In the genomic region with DNA sequence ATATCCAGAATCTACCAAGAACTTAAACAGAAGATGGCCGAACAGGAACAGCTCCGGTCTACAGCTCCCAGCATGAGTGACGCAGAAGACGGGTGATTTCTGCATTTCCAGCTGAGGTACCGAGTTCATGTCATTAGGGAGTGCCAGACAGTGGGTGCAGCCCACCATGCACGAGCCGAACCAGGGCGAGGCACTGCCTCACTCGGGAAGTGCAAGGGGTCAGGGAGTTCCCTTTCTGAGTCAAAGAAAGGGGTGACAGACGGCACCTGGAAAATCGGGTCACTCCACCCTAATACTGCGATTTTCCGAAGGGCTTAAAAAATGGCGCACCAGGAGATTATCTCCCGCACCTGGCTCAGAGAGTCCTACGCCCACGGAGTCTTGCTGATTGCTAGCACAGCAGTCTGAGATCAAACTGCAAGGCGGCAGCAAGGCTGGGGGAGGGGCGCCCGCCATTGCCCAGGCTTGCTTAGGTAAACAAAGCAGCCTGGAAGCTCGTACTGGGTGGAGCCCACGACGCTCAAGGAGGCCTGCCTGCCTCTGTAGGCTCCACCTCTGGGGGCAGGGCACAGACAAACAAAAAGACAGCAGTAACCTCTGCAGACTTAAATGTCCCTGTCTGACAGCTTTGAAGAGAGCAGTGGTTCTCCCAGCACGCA, we compare ENCODE assay signal across 8 cellular contexts.
DNase-seq lines count a peak whose midpoint lies in the region; FAIRE-seq and TF ChIP-seq lines count a peak whose summit lies in the region.
"Not testable (repeated sequence)": the region's sequence is repeated elsewhere in the genome, so short reads cannot be mapped to it uniquely, and the experiment has no call there.

No MANE protein-coding gene starts in this region.

- H2AFZ ChIP-seq in keratinocyte (ENCODE audit: control insufficient read depth, low read length): peak overlapping the region; percentile 12

- H3K27ac Mint-ChIP-seq in Calu3 (ENCODE audit: unreplicated experiment): peak overlapping the region; percentile 87

- in situ Hi-C loops in transverse colon (cut with MboI; ENCODE audit: low pct_ligation_motif_present in 1 of 4, low pct_unique_long_range_greater_than_20kb in 1 of 4, low sequenced_read_pairs in 3 of 4): loop anchor here in 1 of 4 donors (25.0 kb wide), 1 partner anchor 215 kb away; no protein-coding TSS in a partner anchor

- dilution Hi-C loops in keratinocyte (cut with MboI; ENCODE audit: extremely low pct_ligation_motif_present, low sequenced_read_pairs): not testable (repeated sequence)

- H3K4me3 ChIP-seq in Peyer's patch (peak overlapping the region in 3 of 4 donors; percentile 21 to 53 (median 48)), transverse colon (peak overlapping the region in 3 of 4 donors; percentile 32 to 42 (median 35))
- H3K4me3 ChIP-seq in bronchial epithelial cell (ENCODE audit: low read depth, low read length); keratinocyte (ENCODE audit: control insufficient read depth in 2 of 3, extremely low read depth in 1 of 3, insufficient read depth in 2 of 3, low read depth in 1 of 3, low read length in 3 of 3): not testable (repeated sequence)

- H3K9ac ChIP-seq in keratinocyte (ENCODE audit: control insufficient read depth, extremely low read depth, insufficient read depth, low read length): not testable (repeated sequence)

- not testable (repeated sequence) for H3K4me1 Mint-ChIP-seq in Calu3 (ENCODE audit: low read depth, unreplicated experiment)

- H3K36me3 Mint-ChIP-seq in Calu3 (ENCODE audit: insufficient read depth, unreplicated experiment): peaks cover 15% of the 10 kb centered on the region

- TF ChIP-seq CTCF in Calu3 (IDR thresholded peaks at IDR 0.05; ENCODE audit: unreplicated experiment); Peyer's patch (IDR thresholded peaks at IDR 0.05); bronchial epithelial cell (IDR thresholded peaks at IDR 0.05; ENCODE audit: insufficient read depth, low read length, severe bottlenecking); keratinocyte (optimal IDR thresholded peaks at IDR 0.05 in 1 of 3, IDR thresholded peaks at IDR 0.05 in 1 of 3, conservative IDR thresholded peaks at IDR 0.05 in 1 of 3; ENCODE audit: extremely low read depth in 1 of 3, insufficient read depth in 2 of 3, low read length in 3 of 3); transverse colon (IDR thresholded peaks at IDR 0.05): not testable (repeated sequence)

- H3K4me3 Mint-ChIP-seq in Calu3 (ENCODE audit: low read depth, unreplicated experiment): peak overlapping the region; percentile 82

- H3K4me1 ChIP-seq in Peyer's patch; keratinocyte (ENCODE audit: control insufficient read depth, extremely low read depth, insufficient read depth, low read length); transverse colon: not testable (repeated sequence)

- peak overlapping the region in 3 of 4 donors; percentile 69 to 87 (median 76) for H3K27ac ChIP-seq in Peyer's patch
- not testable (repeated sequence) for H3K27ac ChIP-seq in keratinocyte (ENCODE audit: control insufficient read depth, insufficient read depth, low read length)
- H3K27ac ChIP-seq in transverse colon: peak overlapping the region; percentile 76 to 90 (median 83)

- BruUV-seq in Calu3 (replicated peaks; lab: Mats Ljungman, UMichigan): not testable (repeated sequence)

- H3K79me2 ChIP-seq in keratinocyte (ENCODE audit: control insufficient read depth, insufficient read depth, low read length): not testable (repeated sequence)

- not testable (repeated sequence) for H3K27me3 Mint-ChIP-seq in Calu3 (ENCODE audit: unreplicated experiment)

- not testable (repeated sequence) for TF ChIP-seq EP300 in transverse colon (IDR thresholded peaks at IDR 0.05; ENCODE audit: low read depth)

- 52% methylated on average over 23 of the region's 24 CpGs; no CpG with 5 or more reads in 1 of the 2 donors for WGBS in transverse colon (ENCODE audit: low coverage in 1 of 2), 2 donors

- TF ChIP-seq POLR2A in Peyer's patch (IDR thresholded peaks at IDR 0.05) (peak; percentile 57 to 69), transverse colon (IDR thresholded peaks at IDR 0.05) (peak; percentile 79)

- H3K9me3 ChIP-seq in Peyer's patch; keratinocyte (ENCODE audit: control insufficient read depth, low read depth, low read length); transverse colon: not testable (repeated sequence)

- not testable (repeated sequence) for H3K9me1 ChIP-seq in keratinocyte (ENCODE audit: control insufficient read depth, extremely low read depth, insufficient read depth, low read length)

- CTCF ChIA-PET in Calu3 (lab: Charles Lee): interaction anchor here (0.7 kb wide), 1 partner anchor 26 kb away, joined by 3 read pairs; no protein-coding TSS in a partner anchor

- intact Hi-C loops in Calu3 (cut with micrococcal nuclease; ENCODE audit: unreplicated experiment); transverse colon (cut with DNase I; ENCODE audit: low total_unique reads): not testable (repeated sequence)

- H3K27me3 ChIP-seq in Peyer's patch; bronchial epithelial cell (ENCODE audit: control insufficient read depth, insufficient read depth, low read length); keratinocyte (ENCODE audit: control insufficient read depth, extremely low read depth, insufficient read depth, low read length); transverse colon: not testable (repeated sequence)

- FAIRE-seq in bronchial epithelial cell (lab: Jason Lieb, UNC); keratinocyte (lab: Jason Lieb, UNC): not testable (repeated sequence)

- not testable (repeated sequence) for H3K4me2 ChIP-seq in keratinocyte (ENCODE audit: control insufficient read depth, extremely low read depth, insufficient read depth, low read depth, low read length)

- H3K36me3 ChIP-seq in Peyer's patch; bronchial epithelial cell (ENCODE audit: control insufficient read depth, insufficient read depth, low read length); keratinocyte (ENCODE audit: control insufficient read depth in 2 of 2, extremely low read depth in 1 of 2, insufficient read depth in 2 of 2, low read length in 2 of 2); transverse colon: not testable (repeated sequence)

- not testable (repeated sequence) for H4K20me1 ChIP-seq in keratinocyte (ENCODE audit: control insufficient read depth, extremely low read depth, insufficient read depth, low read length)

- H3K9me3 Mint-ChIP-seq in Calu3 (ENCODE audit: low read depth, unreplicated experiment): peaks cover 13% of the 10 kb centered on the region

- DNase-seq in Calu3 (peak; percentile 50), HT1080 (ENCODE audit: low read depth) (peak; percentile 29), NCI-H187 (lab: John Stamatoyannopoulos, UW) (peak; percentile 54 to 74), NCI-H510A (lab: John Stamatoyannopoulos, UW) (peak; percentile 60), Peyer's patch (peak in 2 of 3 donors; percentile 78 to 79), bronchial epithelial cell (ENCODE audit: low read depth) (peak; percentile 22), transverse colon (peak; percentile 75)
- DNase-seq in keratinocyte (ENCODE audit: low read depth, low spot score): not testable (repeated sequence)
